Comparison of ENCODE assay signal across 25 cellular contexts in genomic region chr1:186878356-186878755, GRCh38. TPM values are rescaled to one million over a fixed set of nuclear protein-coding genes. Genes with fewer than 3 reads are reported as not detected.
"Had no signal": no experiment of that assay in that cellular context is flagged by ENCODE, and none has a peak within 500 bp of the region (broad histone marks: within the 10 kb centered on the region; RNA-seq: fewer than 3 reads in every experiment).

No MANE protein-coding gene starts in this region.

- H3K27me3 Mint-ChIP-seq: activated CD4-positive, alpha-beta T cell treated with anti-CD3 and anti-CD28 coated beads, Interleukin-2, amount 10 ng/mL, durations not matched to agents 24 days and 14 days; activated CD8-positive, alpha-beta memory T cell treated with anti-CD3 and anti-CD28 coated beads, Interleukin-2, amount 10 ng/mL, durations not matched to agents 7 days and 5 days; activated CD8-positive, alpha-beta T cell treated with anti-CD3 and anti-CD28 coated beads for 36 hours; memory B cell; T-helper 17 cell had no signal

- H3K36me3 ChIP-seq: brain microvascular endothelial cell, heart left ventricle, thyroid gland had no signal

- DNase-seq: activated CD4-positive, alpha-beta T cell treated with anti-CD3 and anti-CD28 coated beads, Interleukin-2, amount 10 ng/mL, durations not matched to agents 24 days and 14 days; activated CD4-positive, CD25-positive, alpha-beta regulatory T cell; activated CD8-positive, alpha-beta memory T cell treated with anti-CD3 and anti-CD28 coated beads, Interleukin-2, amount 10 ng/mL, durations not matched to agents 7 days and 5 days; activated CD8-positive, alpha-beta T cell treated with anti-CD3 and anti-CD28 coated beads for 36 hours; activated effector memory CD4-positive, alpha-beta T cell treated with anti-CD3 and anti-CD28 coated beads, Interleukin-2, amount 50 U/mL, for 16 hours; activated naive CD4-positive, alpha-beta T cell treated with anti-CD3 and anti-CD28 coated beads, Interleukin-2, amount 50 U/mL, for 16 hours; activated T-cell treated with anti-CD3 and anti-CD28 coated beads for 4 hours; aorta; brain microvascular endothelial cell; caudate nucleus; dermis blood vessel endothelial cell; effector CD8-positive, alpha-beta T cell; heart left ventricle; islet precursor cell; left colon; nephron progenitor cell; right cardiac atrium; stimulated activated CD4-positive, alpha-beta T cell treated with anti-CD3 and anti-CD28 coated beads, Interleukin-12 subunit alpha, Interleukin-12 subunit beta, amount 100 ng/mL, for 4 hours; stimulated activated CD4-positive, alpha-beta T cell treated with anti-CD3 and anti-CD28 coated beads, Interleukin-4, amount 100 ng/mL, for 4 hours; stimulated activated naive CD8-positive, alpha-beta T cell treated with anti-CD3 and anti-CD28 coated beads, Interleukin-15, Interleukin-2, amounts not matched to agents 100 U/mL and 50 U/mL, for 24 hours; T-helper 17 cell; thyroid gland had no signal

- H2AFZ ChIP-seq: parathyroid adenoma had no signal

- H3K9ac ChIP-seq: parathyroid adenoma had no signal

- H3K9me3 Mint-ChIP-seq: activated CD4-positive, alpha-beta T cell treated with anti-CD3 and anti-CD28 coated beads, Interleukin-2, amount 10 ng/mL, durations not matched to agents 24 days and 14 days; activated CD8-positive, alpha-beta T cell treated with anti-CD3 and anti-CD28 coated beads for 36 hours; memory B cell; nephron progenitor cell had no signal

- ATAC-seq: activated CD8-positive, alpha-beta memory T cell treated with anti-CD3 and anti-CD28 coated beads, Interleukin-2, amount 10 ng/mL, durations not matched to agents 7 days and 5 days; activated CD8-positive, alpha-beta T cell treated with anti-CD3 and anti-CD28 coated beads for 36 hours; heart left ventricle; left colon; right cardiac atrium; stimulated activated naive CD8-positive, alpha-beta T cell treated with anti-CD3 and anti-CD28 coated beads, Interleukin-15, Interleukin-2, amounts not matched to agents 100 U/mL and 50 U/mL, for 24 hours; T-helper 17 cell had no signal

- H3K4me3 ChIP-seq: heart left ventricle, thyroid gland had no signal

- H3K4me1 ChIP-seq: thyroid gland had no signal

- H3K4me3 Mint-ChIP-seq: activated CD4-positive, alpha-beta T cell treated with anti-CD3 and anti-CD28 coated beads, Interleukin-2, amount 10 ng/mL, durations not matched to agents 24 days and 14 days; activated CD8-positive, alpha-beta memory T cell treated with anti-CD3 and anti-CD28 coated beads, Interleukin-2, amount 10 ng/mL, durations not matched to agents 7 days and 5 days; activated CD8-positive, alpha-beta T cell treated with anti-CD3 and anti-CD28 coated beads for 36 hours; memory B cell; nephron progenitor cell; T-helper 17 cell had no signal

- H3K36me3 Mint-ChIP-seq: activated CD8-positive, alpha-beta memory T cell treated with anti-CD3 and anti-CD28 coated beads, Interleukin-2, amount 10 ng/mL, durations not matched to agents 7 days and 5 days; memory B cell had no signal

- H3K9me3 ChIP-seq: heart left ventricle, thyroid gland had no signal

- H3K4me1 Mint-ChIP-seq: activated CD4-positive, alpha-beta T cell treated with anti-CD3 and anti-CD28 coated beads, Interleukin-2, amount 10 ng/mL, durations not matched to agents 24 days and 14 days; activated CD8-positive, alpha-beta memory T cell treated with anti-CD3 and anti-CD28 coated beads, Interleukin-2, amount 10 ng/mL, durations not matched to agents 7 days and 5 days; memory B cell; nephron progenitor cell; T-helper 17 cell had no signal

- H3K27ac ChIP-seq: brain microvascular endothelial cell, parathyroid adenoma, thyroid gland had no signal

- H3K27me3 ChIP-seq: brain microvascular endothelial cell, heart left ventricle, thyroid gland had no signal

- H3K27ac Mint-ChIP-seq: activated CD4-positive, alpha-beta T cell treated with anti-CD3 and anti-CD28 coated beads, Interleukin-2, amount 10 ng/mL, durations not matched to agents 24 days and 14 days; activated CD8-positive, alpha-beta memory T cell treated with anti-CD3 and anti-CD28 coated beads, Interleukin-2, amount 10 ng/mL, durations not matched to agents 7 days and 5 days; activated CD8-positive, alpha-beta T cell treated with anti-CD3 and anti-CD28 coated beads for 36 hours; memory B cell; nephron progenitor cell; T-helper 17 cell had no signal

RNA-seq across cellular contexts. Expression of gene PLA2G4A, which starts 49.6 kb away (rescaled TPM):
- total RNA-seq: myocyte had no signal
